25 cellular contexts compared by ENCODE assay signal in the genomic region with DNA sequence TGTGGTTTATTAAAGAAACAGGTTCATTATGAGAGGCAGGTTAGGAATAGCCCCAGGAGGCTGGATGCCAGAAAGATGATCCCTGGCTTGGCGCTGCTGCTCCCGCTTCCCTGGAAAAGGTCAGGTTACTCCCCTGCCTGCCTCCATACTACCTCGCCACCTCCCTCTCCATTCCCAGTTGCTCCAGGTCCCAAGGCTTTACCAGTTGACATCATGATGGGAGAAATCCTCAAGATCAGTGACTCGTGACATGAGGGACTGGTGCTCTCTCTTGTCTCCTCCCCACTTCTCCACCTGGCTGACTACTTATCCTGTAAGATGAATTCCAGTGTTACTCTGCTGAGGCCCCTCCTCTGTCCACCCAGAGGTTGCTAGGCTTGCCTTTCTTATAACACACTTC. TPM values are rescaled to one million over a fixed set of nuclear protein-coding genes. Genes with fewer than 3 reads are reported as not detected.
DNase-seq lines count a peak whose midpoint lies in the region; ATAC-seq, FAIRE-seq and TF ChIP-seq lines count a peak whose summit lies in the region.
"Had no signal": no experiment of that assay in that cellular context is flagged by ENCODE, and none has a peak within 500 bp of the region (broad histone marks: within the 10 kb centered on the region; RNA-seq: fewer than 3 reads in every experiment).

No MANE protein-coding gene starts in this region.

- no peak overlapping the region for H3K4me3 ChIP-seq in H1 (ENCODE audit: extremely low read depth in 1 of 4, insufficient read depth in 2 of 4, low read depth in 3 of 4, low read length in 4 of 4)
- H3K4me3 ChIP-seq: A549, adrenal gland, esophagus squamous epithelium, heart left ventricle, ovary, thoracic aorta, vagina had no signal

- H4K91ac ChIP-seq in H1 (replicated peaks; ENCODE audit: insufficient read length, low read length), result no peak overlapping the region

- H3K18ac ChIP-seq in H1 (ENCODE audit: extremely low read depth, low read length), result no peak overlapping the region

- H3K27me3 ChIP-seq in H1 (replicated peaks in 1 of 4; ENCODE audit: control insufficient read depth in 3 of 4, extremely low read depth in 1 of 4, insufficient read depth in 3 of 4, low read length in 3 of 4), result no peaks in the 10 kb centered on the region
- H3K27me3 ChIP-seq: esophagus squamous epithelium, heart left ventricle, ovary, vagina had no signal

- H2BK12ac ChIP-seq in H1 (ENCODE audit: low read depth, low read length), result no peak overlapping the region

- H3K14ac ChIP-seq in H1 (ENCODE audit: insufficient read length), result no peak overlapping the region

- H2AK5ac ChIP-seq in H1 (ENCODE audit: low read depth, low read length), result no peak overlapping the region

- no peak for ATAC-seq in HG02885 (IDR thresholded peaks at IDR 0.05; ENCODE audit: poor library complexity, unreplicated experiment)
- ATAC-seq: A549, foreskin keratinocyte, heart left ventricle had no signal

- H2BK5ac ChIP-seq in H1 (ENCODE audit: low read depth, low read length), result 0 out of 2 replicates have a peak overlapping the region, but pooled peaks have one; percentile 19

- no peak overlapping the region for H2BK15ac ChIP-seq in H1 (ENCODE audit: low read length)

- H2AFZ ChIP-seq in H1 (ENCODE audit: low read length), result no peak overlapping the region

- TF ChIP-seq EP300 in H1 (IDR thresholded peaks at IDR 0.05; ENCODE audit: borderline replicate concordance in 1 of 2, low read depth in 2 of 2, low read length in 2 of 2), result no peak

- peaks cover 0 to 20% (median 8%) of the 10 kb centered on the region in 4 experiments; a peak in 6 of 7 replicates for H3K4me1 ChIP-seq in H1 (replicated peaks in 1 of 4; ENCODE audit: control insufficient read depth in 3 of 4, insufficient read depth in 4 of 4, low read length in 3 of 4)
- H3K4me1 ChIP-seq: adrenal gland, esophagus squamous epithelium, foreskin keratinocyte, heart left ventricle, vagina had no signal

- in situ Hi-C loops in G401 (cut with HindIII; ENCODE audit: low sequenced_read_pairs), result no loop called here

- POLR2A ChIA-PET in H1 (lab: Charles Lee; ENCODE audit: partially characterized antibody), result interaction anchor here (3.2 to 12.9 kb wide), 2 partner anchors 7 to 11 kb away, joined by 23 to 240 read pairs; no protein-coding TSS in a partner anchor

- no peak overlapping the region for H4K8ac ChIP-seq in H1 (ENCODE audit: extremely low read depth, insufficient read depth, low read length)

- H3K79me1 ChIP-seq in H1 (ENCODE audit: low read depth, low read length), result no peaks in the 10 kb centered on the region; the same call in 1 of the 2 replicates

- H3K27ac ChIP-seq in H1 (ENCODE audit: low read depth, low read length), result no peak overlapping the region
- H3K27ac ChIP-seq: A549, adrenal gland, esophagus squamous epithelium, foreskin keratinocyte, heart left ventricle, ovary, thoracic aorta, vagina had no signal

- H3K9ac ChIP-seq in H1 (replicated peaks in 1 of 4; ENCODE audit: extremely low read depth in 1 of 4, low read depth in 3 of 4, low read length in 3 of 4), result no peak overlapping the region; a peak in 1 of 7 replicates

- H3K4me2 ChIP-seq in H1 (ENCODE audit: insufficient read depth in 1 of 2, low read depth in 2 of 2, low read length in 2 of 2), result no peak overlapping the region
- H3K4me2 ChIP-seq: A549 had no signal

- 97% methylated on average over 4 of the region's 4 CpGs; no CpG with 5 or more reads in 1 of the 2 experiments for WGBS in H1 (ENCODE audit: extremely low coverage in 1 of 2, insufficient coverage in 1 of 2, insufficient read length in 1 of 2, insufficient replicate concordance in 2 of 2, low coverage in 1 of 2, low lambda C conversion rate in 2 of 2, missing lambda C conversion rate in 1 of 2), 2 experiments

- no peak overlapping the region for H3K56ac ChIP-seq in H1 (replicated peaks; ENCODE audit: insufficient read length, low read depth, low read length)

- no peak overlapping the region for H2BK20ac ChIP-seq in H1 (ENCODE audit: low read length)

- H3K4ac ChIP-seq in H1 (replicated peaks; ENCODE audit: insufficient read length, low read depth, low read length), result no peak overlapping the region

- TF ChIP-seq POLR2A in H1 (IDR thresholded peaks at IDR 0.05; ENCODE audit: control extremely low read depth in 1 of 2, low read depth in 2 of 2, low read length in 2 of 2), result no peak

- peaks cover 46 to 95% (median 77%) of the 10 kb centered on the region in 4 experiments for H3K36me3 ChIP-seq in H1 (ENCODE audit: control insufficient read depth in 2 of 4, insufficient read depth in 4 of 4, low read length in 3 of 4)
- H3K36me3 ChIP-seq: adrenal gland, esophagus squamous epithelium, heart left ventricle, ovary, thoracic aorta, vagina had no signal

- H3K9me3 ChIP-seq in H1 (ENCODE audit: insufficient read depth in 2 of 2, low read depth in 1 of 2, low read length in 1 of 2), result no peaks in the 10 kb centered on the region
- H3K9me3 ChIP-seq: A549, adrenal gland, esophagus squamous epithelium, heart left ventricle, ovary, thoracic aorta, vagina had no signal

- TF ChIP-seq CTCF in H1 (IDR thresholded peaks at IDR 0.05; ENCODE audit: control extremely low read depth in 1 of 3, insufficient read depth in 1 of 3, low read depth in 1 of 3, low read length in 3 of 3), result no peak

- H3K23ac ChIP-seq in H1 (ENCODE audit: insufficient read length), result no peak overlapping the region

- no peaks in the 10 kb centered on the region; a peak in 1 of 4 replicates for H3K79me2 ChIP-seq in H1 (ENCODE audit: control insufficient read depth in 1 of 2, insufficient read depth in 2 of 2, low read length in 2 of 2)

- H4K5ac ChIP-seq in H1 (ENCODE audit: insufficient read length, low read depth, low read length), result no peak overlapping the region

- CTCF ChIA-PET in H1 (lab: Charles Lee; ENCODE audit: partially characterized antibody), result no interaction called here

- no peaks in the 10 kb centered on the region for H3K23me2 ChIP-seq in H1 (ENCODE audit: low read depth, low read length)

- no peak for TF ChIP-seq RAD21 in H1 (IDR thresholded peaks at IDR 0.05 in 1 of 2, conservative IDR thresholded peaks at IDR 0.05 in 1 of 2; ENCODE audit: low read depth in 2 of 2, low read length in 2 of 2)

- peaks cover 2 to 6% of the 10 kb centered on the region in 2 experiments for H4K20me1 ChIP-seq in H1 (replicated peaks in 1 of 2; ENCODE audit: control insufficient read depth in 1 of 2, insufficient read depth in 2 of 2, low read length in 2 of 2)

- no peak for FAIRE-seq in H1 (lab: Jason Lieb, UNC)
- FAIRE-seq: A549, endometrium, HTR-8/SVneo, small intestine had no signal

- H2BK120ac ChIP-seq in H1 (replicated peaks; ENCODE audit: low read depth, low read length), result no peak overlapping the region

- DNase-seq in activated effector memory CD4-positive, alpha-beta T cell treated with anti-CD3 and anti-CD28 coated beads, Interleukin-2, amount 50 U/mL, for 16 hours, result peak; percentile 34
- DNase-seq in activated effector memory CD4-positive, alpha-beta T cell treated with Interleukin-2 at 50 U/mL for 16 hours, result no peak
- DNase-seq in H1 (ENCODE audit: low read depth in 1 of 2, low spot score in 2 of 2), result no peak
- peak; percentile 46 for DNase-seq in myocyte (ENCODE audit: low read depth)
- no peak for DNase-seq in UCSD-AML1 (lab: John Stamatoyannopoulos, UW; ENCODE audit: unreplicated experiment)
- DNase-seq in G401 (ENCODE audit: low spot score), result no peak
- DNase-seq in NCI-H526 treated with DMSO at 0.1 percent for 48 hours (lab: John Stamatoyannopoulos, UW), result no peak
- DNase-seq: activated naive CD4-positive, alpha-beta T cell treated with anti-CD3 and anti-CD28 coated beads, Interleukin-2, amount 10 ng/mL, durations not matched to agents 7 days and 5 days; activated T-cell treated with anti-CD3 and anti-CD28 coated beads, Interleukin-2, amount 50 U/mL, for 48 hours; adrenal gland; CD4-positive, alpha-beta memory T cell; dermis blood vessel endothelial cell; esophagus squamous epithelium; foreskin keratinocyte; GOT3; heart left ventricle; ovary; small intestine; SW 1271 had no signal

TF ChIP-seq in H1, 55 proteins besides CTCF, POLR2A, EP300 and RAD21 (continues in another document):
- TF ChIP-seq BRCA1 (IDR thresholded peaks at IDR 0.05; ENCODE audit: low read depth, low read length), result no peak
- no peak for TF ChIP-seq USF2 (IDR thresholded peaks at IDR 0.05; ENCODE audit: low read length)
- TF ChIP-seq CTBP2 (IDR thresholded peaks at IDR 0.05; ENCODE audit: borderline replicate concordance, insufficient read depth, insufficient read length, low read length), result no peak

RNA-seq across cellular contexts. Expression of gene VASH2, which starts 19.7 kb away (rescaled TPM):
- total RNA-seq in H1 (2021; fragmentation: NEBNext Ultra II Directional; extraction: Animal tissue kit (Norgen Biotek cat#: 25700)), result 184 and 187 TPM in 2 replicates
- 44.0 and 51.4 TPM in 2 replicates for polyA plus RNA-seq in H1 (2011; rRNA removed)
- 58.3 TPM for polyA plus RNA-seq in H1 (2011; cell fraction: cytosol; rRNA removed)
- polyA plus RNA-seq in H1 (2011; cell fraction: nucleus; rRNA removed), result 162 TPM
- polyA plus RNA-seq in H1 (2012, experiment 1 of 2), result 80.3 to 102 TPM (median 93.1 TPM) in 4 replicates
- polyA plus RNA-seq in H1 (2012, experiment 2 of 2), result 13.9 TPM
- 125 TPM for polyA plus RNA-seq in H1 (2013, experiment 1 of 2)
- 109 TPM for polyA plus RNA-seq in H1 (2013, experiment 2 of 2)
- polyA minus RNA-seq in H1 (2011; rRNA and poly(A)+ RNA removed), result 145 and 147 TPM in 2 replicates
- polyA minus RNA-seq in H1 (2011; cell fraction: cytosol; rRNA and poly(A)+ RNA removed), result 113 TPM
- 237 TPM for polyA minus RNA-seq in H1 (2011; cell fraction: nucleus; rRNA and poly(A)+ RNA removed)
- 75.0 and 113 TPM in 2 replicates for total RNA-seq in myocyte
- polyA plus RNA-seq in myocyte (2012), result 57.7 TPM
- total RNA-seq in G401 (2014; rRNA removed; shearing (Covaris generic)), result 0.68 and 1.1 TPM in 2 replicates
- total RNA-seq: CD4-positive, alpha-beta memory T cell had no signal

RNA-seq across cellular contexts. Expression of gene ANGEL2, which starts 45.6 kb away (rescaled TPM):
- total RNA-seq in H1 (2021; fragmentation: NEBNext Ultra II Directional; extraction: Animal tissue kit (Norgen Biotek cat#: 25700)), result 36.0 and 39.9 TPM in 2 replicates
- 15.7 and 18.1 TPM in 2 replicates for polyA plus RNA-seq in H1 (2011; rRNA removed)
- polyA plus RNA-seq in H1 (2011; cell fraction: cytosol; rRNA removed), result 17.6 TPM
- 14.5 TPM for polyA plus RNA-seq in H1 (2011; cell fraction: nucleus; rRNA removed)
- polyA plus RNA-seq in H1 (2012, experiment 1 of 2), result 17.1 to 25.9 TPM (median 19.9 TPM) in 4 replicates
- 3.5 TPM for polyA plus RNA-seq in H1 (2012, experiment 2 of 2)
- polyA plus RNA-seq in H1 (2013, experiment 1 of 2), result 24.0 TPM
- polyA plus RNA-seq in H1 (2013, experiment 2 of 2), result 20.7 TPM
- polyA minus RNA-seq in H1 (2011; rRNA and poly(A)+ RNA removed), result 29.8 and 44.0 TPM in 2 replicates
- 27.1 TPM for polyA minus RNA-seq in H1 (2011; cell fraction: cytosol; rRNA and poly(A)+ RNA removed)
- 45.1 TPM for polyA minus RNA-seq in H1 (2011; cell fraction: nucleus; rRNA and poly(A)+ RNA removed)
- total RNA-seq in myocyte, result 36.3 and 59.0 TPM in 2 replicates
- 15.8 TPM for polyA plus RNA-seq in myocyte (2012)
- total RNA-seq in G401 (2014; rRNA removed; shearing (Covaris generic)), result 41.8 and 47.8 TPM in 2 replicates

Comparison
In these comparisons a context has a peak if more than half of its experiments do, and no peak if none do; other contexts are left out.
1. DNase-seq: peak in activated effector memory CD4-positive, alpha-beta T cell treated with anti-CD3 and anti-CD28 coated beads, Interleukin-2, amount 50 U/mL, for 16 hours (single experiment) and myocyte (single experiment); none in activated effector memory CD4-positive, alpha-beta T cell treated with Interleukin-2 at 50 U/mL for 16 hours (single experiment), H1 (0 of 2), UCSD-AML1 (single experiment), G401 (single experiment) and NCI-H526 treated with DMSO at 0.1 percent for 48 hours (single experiment).
2. RNA of gene VASH2, which starts 19.7 kb away (total RNA-seq): 184 to 187 TPM in H1 and 75.0 to 113 TPM in myocyte; 0.68 to 1.1 TPM in G401; every median in the first group is over 10 times any median in the second.